21 cellular contexts compared by ENCODE assay signal in the genomic region with DNA sequence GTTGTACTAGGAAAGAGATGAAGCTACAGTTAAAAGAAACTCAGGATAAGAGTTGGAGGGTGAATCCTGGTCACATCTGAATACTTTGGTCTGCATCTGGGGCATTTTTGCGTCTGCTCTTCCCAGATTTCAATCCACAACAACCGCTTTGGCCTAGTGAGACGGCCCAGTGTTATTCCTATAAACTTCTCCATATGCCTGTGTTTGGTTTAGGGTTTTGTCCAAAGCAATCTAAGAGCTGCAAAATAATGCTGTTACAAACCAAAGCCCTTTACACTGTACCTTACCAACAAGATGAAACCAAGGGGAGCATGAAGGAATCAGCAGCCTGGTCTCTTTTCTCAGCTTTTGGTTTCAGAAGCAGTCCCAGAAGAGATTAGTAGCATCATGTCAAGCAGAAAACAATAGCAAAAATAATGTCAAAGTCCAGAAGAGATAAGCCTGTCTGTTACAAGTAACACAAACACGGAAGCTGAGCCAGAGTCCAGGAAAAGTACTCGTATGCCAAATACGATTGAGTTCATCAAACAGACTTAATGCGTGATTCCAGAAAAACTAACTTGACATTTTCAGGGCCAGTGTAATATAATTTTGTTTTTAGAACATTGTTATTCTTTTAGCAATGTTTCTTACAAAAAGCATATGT.
"Had no signal": no experiment of that assay in that cellular context is flagged by ENCODE, and none has a peak within 500 bp of the region (broad histone marks: within the 10 kb centered on the region; RNA-seq: fewer than 3 reads in every experiment).

No MANE protein-coding gene starts in this region.

- H3K27ac ChIP-seq: body of pancreas, lower lobe of right lung, ovary, transverse colon, vagina had no signal

- H3K4me3 Mint-ChIP-seq: activated B cell treated with CpG ODN at 0.5 μM for 24 hours; activated CD4-positive, alpha-beta T cell treated with anti-CD3 and anti-CD28 coated beads, Interleukin-2, amount 10 ng/mL, durations not matched to agents 7 days and 5 days; activated naive CD8-positive, alpha-beta T cell treated with anti-CD3 and anti-CD28 coated beads for 36 hours; immature natural killer cell; naive B cell; T-helper 1 cell treated with Interleukin-12 subunit alpha and Interleukin-12 subunit beta and Interleukin-4 antibody, amounts not matched to agents 30 μg/mL and 1 μg/mL, for 36 hours had no signal

- H3K4me3 ChIP-seq: body of pancreas, lower lobe of right lung, ovary, transverse colon, vagina had no signal

- H3K27me3 ChIP-seq: body of pancreas, ovary, transverse colon, vagina had no signal

- H3K36me3 ChIP-seq: lower lobe of right lung, ovary, transverse colon, vagina had no signal

- H3K27me3 Mint-ChIP-seq: activated B cell treated with CpG ODN at 0.5 μM for 24 hours; activated CD4-positive, alpha-beta T cell treated with anti-CD3 and anti-CD28 coated beads, Interleukin-2, amount 10 ng/mL, durations not matched to agents 7 days and 5 days; activated naive CD8-positive, alpha-beta T cell treated with anti-CD3 and anti-CD28 coated beads for 36 hours; naive B cell had no signal

- H3K4me1 Mint-ChIP-seq: activated B cell treated with CpG ODN at 0.5 μM for 24 hours; activated CD4-positive, alpha-beta T cell treated with anti-CD3 and anti-CD28 coated beads, Interleukin-2, amount 10 ng/mL, durations not matched to agents 7 days and 5 days; activated naive CD8-positive, alpha-beta T cell treated with anti-CD3 and anti-CD28 coated beads for 36 hours; immature natural killer cell; naive B cell had no signal

- H3K9me3 ChIP-seq: body of pancreas, lower lobe of right lung, ovary, transverse colon, vagina had no signal

- H3K4me1 ChIP-seq: body of pancreas, lower lobe of right lung, vagina had no signal

- H3K27ac Mint-ChIP-seq: activated B cell treated with CpG ODN at 0.5 μM for 24 hours; activated CD4-positive, alpha-beta T cell treated with anti-CD3 and anti-CD28 coated beads, Interleukin-2, amount 10 ng/mL, durations not matched to agents 7 days and 5 days; activated naive CD8-positive, alpha-beta T cell treated with anti-CD3 and anti-CD28 coated beads for 36 hours; immature natural killer cell; naive B cell; T-helper 1 cell treated with Interleukin-12 subunit alpha and Interleukin-12 subunit beta and Interleukin-4 antibody, amounts not matched to agents 30 μg/mL and 1 μg/mL, for 36 hours had no signal

- H3K36me3 Mint-ChIP-seq: activated naive CD8-positive, alpha-beta T cell treated with anti-CD3 and anti-CD28 coated beads for 36 hours; immature natural killer cell; naive B cell had no signal

- ATAC-seq: body of pancreas, lower lobe of right lung had no signal

- H3K9me3 Mint-ChIP-seq: activated B cell treated with CpG ODN at 0.5 μM for 24 hours; activated CD4-positive, alpha-beta T cell treated with anti-CD3 and anti-CD28 coated beads, Interleukin-2, amount 10 ng/mL, durations not matched to agents 7 days and 5 days; activated naive CD8-positive, alpha-beta T cell treated with anti-CD3 and anti-CD28 coated beads for 36 hours had no signal

- DNase-seq: activated B cell treated with CpG ODN at 0.5 μM for 24 hours; activated CD4-positive, alpha-beta T cell treated with anti-CD3 and anti-CD28 coated beads, Interleukin-2, amount 10 ng/mL, durations not matched to agents 7 days and 5 days; activated CD8-positive, alpha-beta memory T cell treated with anti-CD3 and anti-CD28 coated beads, Interleukin-2, amount 50 U/mL, for 48 hours; activated naive CD8-positive, alpha-beta T cell treated with anti-CD3 and anti-CD28 coated beads for 36 hours; amygdala; body of pancreas; central memory CD4-positive, alpha-beta T cell; cortex of kidney; effector CD4-positive, alpha-beta T cell; foreskin melanocyte; head of caudate nucleus; immature natural killer cell; lower lobe of right lung; midbrain; naive B cell; ovary; stimulated activated CD4-positive, alpha-beta T cell treated with anti-CD3 and anti-CD28 coated beads, Interleukin-4, amount 100 ng/mL, for 1 hour; stimulated activated naive CD4-positive, alpha-beta T cell treated with Interleukin-2 at 50 U/mL for 16 hours; transverse colon had no signal
